In the genomic region with DNA sequence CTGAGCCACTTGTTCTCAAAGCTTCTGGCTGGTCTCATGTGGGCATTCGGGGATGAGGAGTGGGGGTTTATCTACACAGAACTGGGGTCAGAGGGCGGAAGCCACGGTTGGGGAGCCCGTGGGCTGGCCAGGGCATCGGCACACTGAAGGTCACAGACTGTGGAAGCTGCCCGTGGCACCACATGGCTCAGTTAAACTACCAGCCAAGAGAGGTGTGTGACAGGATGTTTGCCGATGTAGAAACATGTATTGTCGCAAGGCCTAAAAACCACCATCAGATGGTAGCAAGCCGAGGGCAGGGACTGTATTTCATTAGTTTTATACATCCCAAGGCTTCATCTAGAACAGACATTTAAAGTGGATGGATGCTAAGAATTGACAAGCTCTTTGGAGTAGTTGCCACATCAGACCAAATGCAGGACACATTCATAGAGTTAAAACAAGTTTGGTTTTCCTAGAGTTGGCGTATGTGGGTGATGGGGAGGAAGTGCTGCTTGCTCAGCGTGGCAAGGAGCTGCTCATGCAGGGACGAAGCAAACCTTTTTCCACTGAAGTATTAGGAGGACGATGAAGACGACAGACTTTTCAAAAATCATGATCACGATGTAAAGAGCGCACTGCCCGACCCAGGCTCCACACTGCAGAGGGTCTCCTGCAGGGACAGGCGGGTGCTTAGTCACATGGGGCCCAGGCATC, we compare ENCODE assay signal across 18 cellular contexts. TPM values are rescaled to one million over a fixed set of nuclear protein-coding genes. Genes with fewer than 3 reads are reported as not detected.
DNase-seq lines count a peak whose midpoint lies in the region; ATAC-seq, FAIRE-seq and TF ChIP-seq lines count a peak whose summit lies in the region.
"Had no signal": no experiment of that assay in that cellular context is flagged by ENCODE, and none has a peak within 500 bp of the region (broad histone marks: within the 10 kb centered on the region; RNA-seq: fewer than 3 reads in every experiment).

No MANE protein-coding gene starts in this region.

- H3K4me1 ChIP-seq in stomach (peaks cover 27 to 48% (median 37%) of the 10 kb centered on the region in 4 donors), mammary epithelial cell (ENCODE audit: insufficient read depth, low read length) (peaks cover 3% of the 10 kb centered on the region)
- H3K4me1 ChIP-seq: breast epithelium had no signal

- WGBS in stomach, 5 donors, result 77 to 86% (median 82%) methylated on average over 18 of the region's 18 CpGs
- WGBS in mammary epithelial cell (ENCODE audit: low coverage, missing lambda C conversion rate), result 93% methylated on average over 12 of the region's 18 CpGs

- H3K4me3 ChIP-seq in stomach (no peak overlapping the region), mammary epithelial cell (replicated peaks in 1 of 3; ENCODE audit: insufficient read depth in 1 of 3, low read depth in 2 of 3, low read length in 3 of 3) (no peak overlapping the region)
- H3K4me3 ChIP-seq: breast epithelium had no signal

- H3K36me3 ChIP-seq in stomach (peaks cover 8 to 68% (median 65%) of the 10 kb centered on the region in 4 donors), mammary epithelial cell (ENCODE audit: insufficient read depth, low read length) (peaks cover 3% of the 10 kb centered on the region)
- H3K36me3 ChIP-seq: breast epithelium had no signal

- no peak overlapping the region for H3K9ac ChIP-seq in mammary epithelial cell (ENCODE audit: insufficient read depth, low read length)

- H3K27ac ChIP-seq in angular gyrus (ENCODE audit: low read depth, low read length) (peak overlapping the region; percentile 87), stomach (peak overlapping the region in 4 of 5 donors; percentile 69 to 76 (median 74)), mammary epithelial cell (ENCODE audit: insufficient read depth, low read depth, low read length) (no peak overlapping the region)

- no peaks in the 10 kb centered on the region for H3K79me2 ChIP-seq in mammary epithelial cell (ENCODE audit: insufficient read depth, low read length)

- H3K27me3 ChIP-seq in stomach (no peaks in the 10 kb centered on the region), mammary epithelial cell (ENCODE audit: insufficient read depth, low read length) (no peaks in the 10 kb centered on the region)
- H3K27me3 ChIP-seq: breast epithelium had no signal

- FAIRE-seq in GM18507 (lab: Jason Lieb, UNC), result peak; percentile 63
- FAIRE-seq: endothelial cell of umbilical vein had no signal

- H3K4me2 ChIP-seq in mammary epithelial cell (ENCODE audit: insufficient read depth, low read depth, low read length), result no peak overlapping the region

- no peak for TF ChIP-seq EP300 in stomach (IDR thresholded peaks at IDR 0.05)

- intact Hi-C loops in stomach (cut with DNase I; ENCODE audit: low total_unique reads), result no loop called here
- intact Hi-C loops in mammary epithelial cell (cut with micrococcal nuclease), result no loop called here

- H2AFZ ChIP-seq in mammary epithelial cell (ENCODE audit: low read depth, low read length), result no peak overlapping the region

- no TSS peak for BruUV-seq in mammary epithelial cell (replicated peaks; lab: Mats Ljungman, UMichigan)

- dilution Hi-C loops in mammary epithelial cell (cut with HindIII; ENCODE audit: low sequenced_read_pairs), result no loop called here

- ATAC-seq in left lobe of liver (peak; percentile 61), HG02840 (IDR thresholded peaks at IDR 0.05; ENCODE audit: low FRiP score, unreplicated experiment) (no peak), GM21528 (IDR thresholded peaks at IDR 0.05; ENCODE audit: low FRiP score, unreplicated experiment) (no peak)
- no peak for ATAC-seq in stimulated activated naive CD8-positive, alpha-beta T cell treated with anti-CD3 and anti-CD28 coated beads, Interleukin-15, Interleukin-2, amounts not matched to agents 100 U/mL and 50 U/mL, for 24 hours
- ATAC-seq: SK-N-SH treated with all-trans-retinoic acid at 6 μM for 48 hours had no signal

- CTCF ChIA-PET in mammary epithelial cell (lab: Charles Lee; ENCODE audit: low non-redundant PET), result no interaction called here

- no peak for TF ChIP-seq POLR2A in stomach (IDR thresholded peaks at IDR 0.05)

- DNase-seq in GM18507 (ENCODE audit: extremely low spot score, insufficient read length, low read depth) (no peak), left lobe of liver (ENCODE audit: low spot score) (peak; percentile 91), stomach (no peak), mammary epithelial cell (no peak)
- no peak for DNase-seq in stimulated activated naive CD8-positive, alpha-beta T cell treated with anti-CD3 and anti-CD28 coated beads, Interleukin-15, Interleukin-2, amounts not matched to agents 100 U/mL and 50 U/mL, for 24 hours
- DNase-seq: activated naive CD4-positive, alpha-beta T cell treated with Interleukin-2 at 50 U/mL for 16 hours; NCI-H1105; OCI-M1; retina; stimulated activated CD4-positive, alpha-beta T cell treated with anti-CD3 and anti-CD28 coated beads, Interleukin-4, amount 100 ng/mL, for 1 hour had no signal

- H4K20me1 ChIP-seq in mammary epithelial cell (ENCODE audit: insufficient read depth, low read length), result no peaks in the 10 kb centered on the region

- TF ChIP-seq CTCF in stomach (IDR thresholded peaks at IDR 0.05) (no peak), mammary epithelial cell (conservative IDR thresholded peaks at IDR 0.05 in 1 of 2, IDR thresholded peaks at IDR 0.05 in 1 of 2; ENCODE audit: extremely low read depth in 1 of 2, insufficient read depth in 1 of 2, low read depth in 1 of 2, low read length in 2 of 2) (no peak)

- no peaks in the 10 kb centered on the region for H3K9me3 ChIP-seq in stomach
- H3K9me3 ChIP-seq in mammary epithelial cell (replicated peaks; ENCODE audit: insufficient read depth, low read length), result no peaks in the 10 kb centered on the region
- H3K9me3 ChIP-seq: breast epithelium had no signal

- in situ Hi-C loops in mammary epithelial cell (cut with MboI; ENCODE audit: low sequenced_read_pairs in 2 of 2), result loop anchor here in 1 of 2 donors (10.0 kb wide), 1 partner anchor 230 kb away; no protein-coding TSS in a partner anchor

RNA-seq across cellular contexts. Expression of gene MUSTN1, which starts 9.6 kb away (rescaled TPM):
- total RNA-seq in left lobe of liver (0.38 TPM), stomach (10 to 100 TPM in 1 of 5 donors, 1 to 10 TPM in 2, not detected in 2; 1.8 to 24.1 (median 4.5) TPM), mammary epithelial cell (not detected)
- polyA plus RNA-seq in stomach (10 to 100 TPM; 12.9 to 45.5 (median 17.9) TPM), mammary epithelial cell (0.18 TPM)
- polyA minus RNA-seq in mammary epithelial cell, result not detected
- total RNA-seq: kidney epithelial cell had no signal
- polyA plus RNA-seq: IgD-negative memory B cell had no signal

RNA-seq across cellular contexts. Expression of gene ITIH4, which starts 14.0 kb away (rescaled TPM):
- total RNA-seq in left lobe of liver (4,358 TPM), stomach (100 to 1,000 TPM in 1 of 5 donors, 10 to 100 TPM in 2, 1 to 10 TPM in 2; 1.7 to 300 (median 20.9) TPM), mammary epithelial cell (1 to 10 TPM; 2.0 to 2.1 TPM)
- polyA plus RNA-seq in stomach (10 to 100 TPM in 2 of 3 donors, 1 to 10 TPM in 1; 7.1 to 41.7 (median 16.2) TPM), mammary epithelial cell (0.88 TPM)
- polyA minus RNA-seq in mammary epithelial cell, result not detected
- polyA plus RNA-seq: IgD-negative memory B cell had no signal

RNA-seq across cellular contexts. Expression of gene ITIH3, which starts 49.8 kb away (rescaled TPM):
- 779 TPM for total RNA-seq in left lobe of liver
- 100 to 1,000 TPM in 1 of 5 donors, 1 to 10 TPM in 3, not detected in 1; 1.1 to 210 (median 6.4) TPM for total RNA-seq in stomach
- polyA plus RNA-seq in stomach, result 10 to 100 TPM in 1 of 3 donors, under 1 TPM in 1, not detected in 1; 0.19 to 14.4 TPM
- not detected for total RNA-seq in mammary epithelial cell
- not detected for polyA plus RNA-seq in mammary epithelial cell
- polyA minus RNA-seq in mammary epithelial cell, result not detected
- total RNA-seq: endothelial cell of umbilical vein, kidney epithelial cell had no signal
- polyA plus RNA-seq: endothelial cell of umbilical vein, IgD-negative memory B cell had no signal

RNA-seq across cellular contexts. Expression of gene STIMATE, which starts 52.9 kb away (rescaled TPM):
- total RNA-seq in left lobe of liver (36.4 TPM), stomach (100 to 1,000 TPM in 1 of 5 donors, 10 to 100 TPM in 3, 1 to 10 TPM in 1; 10.0 to 121 (median 20.1) TPM), mammary epithelial cell (10 to 100 TPM; 14.7 to 20.9 TPM)
- polyA plus RNA-seq in stomach (10 to 100 TPM in 1 of 3 donors, 1 to 10 TPM in 2; 4.9 to 13.3 (median 5.1) TPM), mammary epithelial cell (12.1 TPM)
- 19.7 TPM for polyA minus RNA-seq in mammary epithelial cell

Comparison
In these comparisons a context has a peak if more than half of its experiments do, and no peak if none do; other contexts are left out.
1. RNA of gene ITIH4, which starts 14.0 kb away (total RNA-seq): 4,358 TPM in left lobe of liver (single experiment); 1.7 to 300 TPM in stomach and 2.0 to 2.1 TPM in mammary epithelial cell; every median in the first group is over 10 times any median in the second.